ENCODE assay signal across 11 cellular contexts in genomic region chr11:74478877-74479276, GRCh38. TPM values are rescaled to one million over a fixed set of nuclear protein-coding genes. Genes with fewer than 3 reads are reported as not detected.
"Had no signal": no experiment of that assay in that cellular context is flagged by ENCODE, and none has a peak within 500 bp of the region (broad histone marks: within the 10 kb centered on the region; RNA-seq: fewer than 3 reads in every experiment).

No MANE protein-coding gene starts in this region.

- H3K27ac Mint-ChIP-seq: HFFc6 had no signal

- H3K4me1 ChIP-seq: HAP-1 had no signal

- H3K27ac ChIP-seq: HL-60 had no signal

- ATAC-seq: HCT116 had no signal

- H3K9me3 ChIP-seq: HAP-1 had no signal

- H3K36me3 ChIP-seq: HAP-1 had no signal

- H3K4me3 Mint-ChIP-seq: HFFc6 had no signal

- DNase-seq: GOT3, H7, HFFc6, IMR-90, KG1 had no signal

- H3K9me3 Mint-ChIP-seq: HFFc6 had no signal

- H3K4me3 ChIP-seq: HAP-1, K562 had no signal

RNA-seq across cellular contexts. Expression of gene KCNE3, which starts 11.5 kb away (rescaled TPM):
- total RNA-seq: H4, HT1080 had no signal
